In genomic region chr3:49098910-49099630, GRCh38 we compare ENCODE assay signal across 23 cellular contexts. TPM values are rescaled to one million over a fixed set of nuclear protein-coding genes. Genes with fewer than 3 reads are reported as not detected.
"Had no signal": no experiment of that assay in that cellular context is flagged by ENCODE, and none has a peak within 500 bp of the region (broad histone marks: within the 10 kb centered on the region; RNA-seq: fewer than 3 reads in every experiment).

No MANE protein-coding gene starts in this region.

- FAIRE-seq: small intestine had no signal

- H3K27me3 ChIP-seq: cardiac muscle cell, neural progenitor cell, ovary, right lobe of liver had no signal

- H3K36me3 ChIP-seq: neural progenitor cell, ovary had no signal

- H3K4me3 ChIP-seq: cardiac muscle cell, mucosa of descending colon, neural progenitor cell, ovary, right lobe of liver had no signal

- H3K4me3 Mint-ChIP-seq: activated naive CD8-positive, alpha-beta T cell; effector memory CD8-positive, alpha-beta T cell; memory B cell; stimulated activated effector memory CD8-positive, alpha-beta T cell treated with anti-CD3 and anti-CD28 coated beads, Interleukin-12 subunit alpha, Interleukin-12 subunit beta, amount 100 ng/mL, for 72 hours had no signal

- H3K27ac ChIP-seq: cardiac muscle cell, epithelial cell of prostate, neural progenitor cell, ovary, right lobe of liver, WERI-Rb-1 had no signal

- DNase-seq: activated CD4-positive, alpha-beta T cell treated with anti-CD3 and anti-CD28 coated beads for 1 hour; activated CD4-positive, alpha-beta T cell treated with anti-CD3 and anti-CD28 coated beads, Interleukin-2, amount 50 U/mL, for 48 hours; amniotic stem cell; effector memory CD8-positive, alpha-beta T cell; foreskin melanocyte; glutamatergic neuron; hypothalamus; islet precursor cell; naive B cell; small intestine; stimulated activated CD4-positive, alpha-beta T cell treated with anti-CD3 and anti-CD28 coated beads, Interleukin-4, amount 100 ng/mL, for 1 hour; WERI-Rb-1 had no signal

- H3K9ac ChIP-seq: neural progenitor cell had no signal

- H3K27ac Mint-ChIP-seq: activated naive CD8-positive, alpha-beta T cell; effector memory CD8-positive, alpha-beta T cell; memory B cell; neural progenitor cell; stimulated activated effector memory CD8-positive, alpha-beta T cell treated with anti-CD3 and anti-CD28 coated beads, Interleukin-12 subunit alpha, Interleukin-12 subunit beta, amount 100 ng/mL, for 72 hours had no signal

- ATAC-seq: effector memory CD8-positive, alpha-beta T cell; left lobe of liver; mucosa of descending colon; right lobe of liver; stimulated activated effector memory CD8-positive, alpha-beta T cell treated with anti-CD3 and anti-CD28 coated beads, Interleukin-12 subunit alpha, Interleukin-12 subunit beta, amount 100 ng/mL, for 72 hours had no signal

- H3K9me3 Mint-ChIP-seq: effector memory CD8-positive, alpha-beta T cell; memory B cell; naive B cell; neural progenitor cell; stimulated activated effector memory CD8-positive, alpha-beta T cell treated with anti-CD3 and anti-CD28 coated beads, Interleukin-12 subunit alpha, Interleukin-12 subunit beta, amount 100 ng/mL, for 72 hours had no signal

- H3K4me2 ChIP-seq: neural progenitor cell had no signal

- H3K36me3 Mint-ChIP-seq: activated naive CD8-positive, alpha-beta T cell had no signal

- H3K27me3 Mint-ChIP-seq: activated naive CD8-positive, alpha-beta T cell; effector memory CD8-positive, alpha-beta T cell; memory B cell; naive B cell had no signal

- H2AFZ ChIP-seq: neural progenitor cell had no signal

- H3K9me3 ChIP-seq: mucosa of descending colon, ovary, right lobe of liver had no signal

RNA-seq across cellular contexts. Expression of gene LAMB2, which starts 33.8 kb away (rescaled TPM):
- total RNA-seq: T-helper 2 cell treated with Interferon-gamma antibody and Interleukin-4, amounts not matched to agents 100 ng/mL and 5 ng/mL, for 36 hours had no signal
